Comparison of ENCODE assay signal across 8 cellular contexts in genomic region chr2:152336103-152336853, GRCh38. TPM values are rescaled to one million over a fixed set of nuclear protein-coding genes. Genes with fewer than 3 reads are reported as not detected.
A peak's percentile ranks its signal among the peaks of the same experiment; 100 is the strongest.
DNase-seq lines count a peak whose midpoint lies in the region; ATAC-seq, FAIRE-seq and TF ChIP-seq lines count a peak whose summit lies in the region.

No MANE protein-coding gene starts in this region.

- intact Hi-C loops in CD14-positive monocyte (cut with micrococcal nuclease), result loop anchor here (10.0 kb wide), 2 partner anchors 299 to 1001 kb away; no protein-coding TSS in a partner anchor

- H3K36me3 Mint-ChIP-seq in CD14-positive monocyte (peaks cover 3 to 6% of the 10 kb centered on the region in 2 donors), astrocyte (ENCODE audit: low read depth, unreplicated experiment) (no peaks in the 10 kb centered on the region)

- DNase-seq in CD14-positive monocyte (ENCODE audit: low spot score) (no peak), GM19238 (ENCODE audit: insufficient read length, low spot score) (peak; percentile 5), Kasumi-1 (lab: John Stamatoyannopoulos, UW) (peak; percentile 52 to 57), astrocyte (ENCODE audit: low read depth) (peak; percentile 32), iPS DF 6.9 (ENCODE audit: low read depth, low spot score) (no peak)

- TF ChIP-seq CTCF in CD14-positive monocyte (IDR thresholded peaks at IDR 0.05), result no peak
- no peak for TF ChIP-seq CTCF in astrocyte (IDR thresholded peaks at IDR 0.05; ENCODE audit: insufficient read depth, low read depth, low read length)

- H3K27me3 Mint-ChIP-seq in CD14-positive monocyte (ENCODE audit: low read depth in 3 of 3), result peaks cover 34 to 47% (median 37%) of the 10 kb centered on the region in 3 donors
- H3K27me3 Mint-ChIP-seq in astrocyte (ENCODE audit: low read depth, unreplicated experiment), result peaks cover 2% of the 10 kb centered on the region

- H3K4me1 ChIP-seq in astrocyte (ENCODE audit: insufficient read depth, low read length), result peaks cover 6% of the 10 kb centered on the region
- H3K4me1 ChIP-seq in iPS DF 6.9 (ENCODE audit: control insufficient read depth, insufficient read depth, low read length), result peaks cover 1% of the 10 kb centered on the region; the same call in 1 of the 2 replicates
- no peaks in the 10 kb centered on the region for H3K4me1 ChIP-seq in rectal smooth muscle tissue (ENCODE audit: control insufficient read depth, insufficient read depth, low read length)

- ATAC-seq in GM19467 (IDR thresholded peaks at IDR 0.05; ENCODE audit: unreplicated experiment), result no peak
- ATAC-seq in HG02610 (IDR thresholded peaks at IDR 0.05; ENCODE audit: unreplicated experiment), result no peak

- H3K9me3 Mint-ChIP-seq in CD14-positive monocyte (peaks cover 0 to 3% (median 0%) of the 10 kb centered on the region in 7 donors), astrocyte (ENCODE audit: unreplicated experiment) (no peaks in the 10 kb centered on the region)

- peak; percentile 83 for FAIRE-seq in astrocyte (lab: Jason Lieb, UNC)

- peaks cover 58% of the 10 kb centered on the region for H3K79me2 ChIP-seq in astrocyte (ENCODE audit: insufficient read depth, low read length)

- H2AFZ ChIP-seq in astrocyte (ENCODE audit: low read depth, low read length), result peak overlapping the region; percentile 88

- H3K4me3 Mint-ChIP-seq in CD14-positive monocyte (peak overlapping the region; percentile 80 to 94), astrocyte (ENCODE audit: unreplicated experiment) (peak overlapping the region; percentile 96)

- peaks cover 51% of the 10 kb centered on the region for H4K20me1 ChIP-seq in astrocyte (ENCODE audit: insufficient read depth, low read length)

- H3K27ac ChIP-seq in astrocyte (ENCODE audit: low read depth, low read length), result peak overlapping the region; percentile 49
- H3K27ac ChIP-seq in iPS DF 6.9 (ENCODE audit: low read length), result no peak overlapping the region
- peak overlapping the region; percentile 53 for H3K27ac ChIP-seq in rectal smooth muscle tissue (ENCODE audit: low read depth, low read length)

- H3K9me3 ChIP-seq in astrocyte (ENCODE audit: insufficient read depth, low read depth, low read length), result no peaks in the 10 kb centered on the region
- H3K9me3 ChIP-seq in iPS DF 6.9 (ENCODE audit: control insufficient read depth, insufficient read depth, low read length), result no peaks in the 10 kb centered on the region

- no CpG with 5 or more reads among the region's 42 CpGs for WGBS in iPS DF 6.9 (ENCODE audit: insufficient coverage, insufficient read length)

- H3K27ac Mint-ChIP-seq in CD14-positive monocyte (peak overlapping the region in 2 of 7 donors; percentile 14 to 80), astrocyte (ENCODE audit: unreplicated experiment) (peak overlapping the region; percentile 63)

- H3K4me1 Mint-ChIP-seq in CD14-positive monocyte (peaks cover 26% of the 10 kb centered on the region), astrocyte (ENCODE audit: low read depth, unreplicated experiment) (peaks cover 14% of the 10 kb centered on the region)

- H3K4me2 ChIP-seq in astrocyte (ENCODE audit: low read length), result peak overlapping the region; percentile 84

- H3K36me3 ChIP-seq in astrocyte (ENCODE audit: insufficient read depth, low read length) (no peaks in the 10 kb centered on the region), iPS DF 6.9 (ENCODE audit: control insufficient read depth, insufficient read depth, low read length) (no peaks in the 10 kb centered on the region), rectal smooth muscle tissue (ENCODE audit: control insufficient read depth, insufficient read depth, low read length) (no peaks in the 10 kb centered on the region)

- H3K27me3 ChIP-seq in astrocyte (ENCODE audit: insufficient read depth, low read length) (no peaks in the 10 kb centered on the region), iPS DF 6.9 (ENCODE audit: control insufficient read depth, insufficient read depth, low read length) (no peaks in the 10 kb centered on the region), rectal smooth muscle tissue (ENCODE audit: control insufficient read depth, insufficient read depth, low read length) (no peaks in the 10 kb centered on the region)

- peak overlapping the region; percentile 68 for H3K4me3 ChIP-seq in astrocyte (ENCODE audit: insufficient read depth, low read depth, low read length)
- H3K4me3 ChIP-seq in iPS DF 6.9 (ENCODE audit: low read length), result peak overlapping the region; percentile 82
- H3K4me3 ChIP-seq in rectal smooth muscle tissue (ENCODE audit: low read length), result peak overlapping the region; percentile 82

- peak overlapping the region; percentile 82 for H3K9ac ChIP-seq in astrocyte (ENCODE audit: low read length)
- H3K9ac ChIP-seq in rectal smooth muscle tissue (ENCODE audit: low read length), result no peak overlapping the region

RNA-seq across cellular contexts. Expression of gene FMNL2, which starts 1.3 kb away (rescaled TPM):
- under 1 TPM; 0.28 to 0.71 TPM for polyA plus RNA-seq in CD14-positive monocyte
- total RNA-seq in astrocyte, result 29.1 and 34.3 TPM in 2 replicates

Comparison
In these comparisons a context has a peak if more than half of its experiments do, and no peak if none do; other contexts are left out.
1. DNase-seq: peak in GM19238 (single experiment), Kasumi-1 (2 of 2) and astrocyte (single experiment); none in CD14-positive monocyte (single experiment) and iPS DF 6.9 (single experiment).
2. Peak in every context shown above with its lines, with median percentiles within 50 percentile points of each other: H3K4me3 ChIP-seq.